In the genomic region with DNA sequence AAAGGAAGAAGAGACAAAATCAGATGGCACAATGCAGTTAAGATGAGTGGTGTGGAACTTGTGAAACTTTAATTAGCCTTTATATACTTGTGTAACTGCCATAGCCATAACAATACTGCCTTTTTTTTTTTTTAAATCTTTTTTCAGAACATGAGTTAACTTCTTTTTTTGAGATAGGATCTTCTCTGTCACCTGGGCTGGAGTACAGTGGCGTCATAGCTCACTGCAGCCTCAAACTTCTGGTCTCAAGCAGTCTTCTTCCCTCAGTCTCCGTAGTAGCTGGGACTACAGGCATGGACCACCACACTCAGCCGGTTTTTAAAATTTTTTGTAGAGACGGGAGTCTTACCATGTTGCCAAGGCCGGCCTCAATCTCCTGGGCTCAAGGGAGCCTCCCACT, we compare ENCODE assay signal across 1 cellular context.
TF ChIP-seq lines count a peak whose summit lies in the region.

No MANE protein-coding gene starts in this region.

TF ChIP-seq in K562, 482 proteins besides CTCF, POLR2A, EP300 and RAD21 (continued from another document):
- TF ChIP-seq, protein P1, sequence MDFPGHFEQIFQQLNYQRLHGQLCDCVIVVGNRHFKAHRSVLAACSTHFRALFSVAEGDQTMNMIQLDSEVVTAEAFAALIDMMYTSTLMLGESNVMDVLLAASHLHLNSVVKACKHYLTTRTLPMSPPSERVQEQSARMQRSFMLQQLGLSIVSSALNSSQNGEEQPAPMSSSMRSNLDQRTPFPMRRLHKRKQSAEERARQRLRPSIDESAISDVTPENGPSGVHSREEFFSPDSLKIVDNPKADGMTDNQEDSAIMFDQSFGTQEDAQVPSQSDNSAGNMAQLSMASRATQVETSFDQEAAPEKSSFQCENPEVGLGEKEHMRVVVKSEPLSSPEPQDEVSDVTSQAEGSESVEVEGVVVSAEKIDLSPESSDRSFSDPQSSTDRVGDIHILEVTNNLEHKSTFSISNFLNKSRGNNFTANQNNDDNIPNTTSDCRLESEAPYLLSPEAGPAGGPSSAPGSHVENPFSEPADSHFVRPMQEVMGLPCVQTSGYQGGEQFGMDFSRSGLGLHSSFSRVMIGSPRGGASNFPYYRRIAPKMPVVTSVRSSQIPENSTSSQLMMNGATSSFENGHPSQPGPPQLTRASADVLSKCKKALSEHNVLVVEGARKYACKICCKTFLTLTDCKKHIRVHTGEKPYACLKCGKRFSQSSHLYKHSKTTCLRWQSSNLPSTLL (IDR thresholded peaks at IDR 0.05), result no peak
- TF ChIP-seq NR2C1 (IDR thresholded peaks at IDR 0.05) (no peak), NR2C1 (tag; IDR thresholded peaks at IDR 0.05) (no peak), BRD9 (IDR thresholded peaks at IDR 0.05; ENCODE audit: low read depth, partially characterized antibody) (no peak), THAP12 (CRISPR knock-in tag; IDR thresholded peaks at IDR 0.05) (no peak)
- TF ChIP-seq, protein P2, sequence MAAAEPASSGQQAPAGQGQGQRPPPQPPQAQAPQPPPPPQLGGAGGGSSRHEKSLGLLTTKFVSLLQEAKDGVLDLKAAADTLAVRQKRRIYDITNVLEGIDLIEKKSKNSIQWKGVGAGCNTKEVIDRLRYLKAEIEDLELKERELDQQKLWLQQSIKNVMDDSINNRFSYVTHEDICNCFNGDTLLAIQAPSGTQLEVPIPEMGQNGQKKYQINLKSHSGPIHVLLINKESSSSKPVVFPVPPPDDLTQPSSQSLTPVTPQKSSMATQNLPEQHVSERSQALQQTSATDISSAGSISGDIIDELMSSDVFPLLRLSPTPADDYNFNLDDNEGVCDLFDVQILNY (CRISPR knock-in tag; IDR thresholded peaks at IDR 0.05), result no peak
